14 cellular contexts compared by ENCODE assay signal in genomic region chr7:102989161-102989560, GRCh38.
"Had no signal": no experiment of that assay in that cellular context is flagged by ENCODE, and none has a peak within 500 bp of the region (broad histone marks: within the 10 kb centered on the region; RNA-seq: fewer than 3 reads in every experiment).

No MANE protein-coding gene starts in this region.

- H3K36me3 ChIP-seq: upper lobe of left lung, WERI-Rb-1 had no signal

- H3K9me3 ChIP-seq: upper lobe of left lung had no signal

- H3K4me3 ChIP-seq: upper lobe of left lung had no signal

- H3K27ac ChIP-seq: parathyroid adenoma, upper lobe of left lung, WERI-Rb-1 had no signal

- H3K27me3 ChIP-seq: upper lobe of left lung had no signal

- DNase-seq: activated CD4-positive, alpha-beta T cell treated with anti-CD3 and anti-CD28 coated beads, Interleukin-2, amount 50 U/mL, for 48 hours; activated naive CD4-positive, alpha-beta T cell treated with Interleukin-2 at 50 U/mL for 16 hours; aorta; erythroblast; naive thymus-derived CD4-positive, alpha-beta T cell; retina; stimulated activated CD4-positive, alpha-beta T cell treated with anti-CD3 and anti-CD28 coated beads, Interleukin-15, amount 100 ng/mL, for 24 hours; stimulated activated CD4-positive, alpha-beta T cell treated with anti-CD3 and anti-CD28 coated beads, Interleukin-4, amount 100 ng/mL, for 1 hour; stimulated activated naive CD4-positive, alpha-beta T cell; T-helper 1 cell; T1000; upper lobe of left lung; WERI-Rb-1 had no signal
